8 cellular contexts compared by ENCODE assay signal in genomic region chr3:185353823-185354614, GRCh38. TPM values are rescaled to one million over a fixed set of nuclear protein-coding genes. Genes with fewer than 3 reads are reported as not detected.
DNase-seq lines count a peak whose midpoint lies in the region; ATAC-seq, FAIRE-seq and TF ChIP-seq lines count a peak whose summit lies in the region.

No MANE protein-coding gene starts in this region.

- CTCF ChIA-PET in HCT116 (lab: Charles Lee), result no interaction called here

- H3K9me3 ChIP-seq in HCT116 (ENCODE audit: control insufficient read depth in 1 of 2, insufficient read depth in 1 of 2, low read depth in 1 of 2, low read length in 2 of 2) (no peaks in the 10 kb centered on the region), prostate gland (no peaks in the 10 kb centered on the region)

- intact Hi-C loops in HCT116 (cut with micrococcal nuclease), result loop anchor here (5.0 kb wide), 2 partner anchors 203 to 223 kb away; no protein-coding TSS in a partner anchor
- intact Hi-C loops in prostate gland (cut with DNase I), result no loop called here

- H3K27me3 ChIP-seq in HCT116 (ENCODE audit: insufficient read depth, low read length) (no peaks in the 10 kb centered on the region), prostate gland (replicated peaks; ENCODE audit: insufficient read depth) (no peaks in the 10 kb centered on the region)

- 48% methylated on average over 13 of the region's 13 CpGs for WGBS in prostate gland

- no TSS peak for BruUV-seq in HCT116 (replicated peaks; lab: Mats Ljungman, UMichigan)

- peak; percentile 99 for ATAC-seq in HCT116

- H3K27ac ChIP-seq in HCT116 (ENCODE audit: low read depth, low read length) (no peak overlapping the region), prostate gland (no peak overlapping the region)

- H3K4me1 ChIP-seq in HCT116 (ENCODE audit: control insufficient read depth in 1 of 2, insufficient read depth in 2 of 2, low read length in 2 of 2), result peaks cover 0 to 17% of the 10 kb centered on the region in 2 experiments; a peak in 2 of 4 replicates
- no peaks in the 10 kb centered on the region for H3K4me1 ChIP-seq in prostate gland (replicated peaks)

- H3K4me3 ChIP-seq in HCT116 (replicated peaks in 1 of 2; ENCODE audit: low read depth in 1 of 2, low read length in 2 of 2), result no peak overlapping the region
- H3K4me3 ChIP-seq in prostate gland, result no peak overlapping the region

- RAD21 ChIA-PET in HCT116 (lab: Charles Lee; ENCODE audit: low non-redundant PET in 1 of 2, low total read pairs in 2 of 2, uncharacterized antibody in 2 of 2, unreplicated experiment in 2 of 2), result no interaction called here

- no peak overlapping the region for H3K9ac ChIP-seq in HCT116 (ENCODE audit: low read length)

- no peak overlapping the region for H3K4me2 ChIP-seq in HCT116 (ENCODE audit: low read length)

- DNase-seq in GM10266 (ENCODE audit: extremely low spot score) (peak; percentile 76), HCT116 (ENCODE audit: low read depth, low spot score) (peak; percentile 92), M059J (ENCODE audit: low read depth) (peak; percentile 74), RCC 7860 (ENCODE audit: low spot score) (peak; percentile 82), glomerular visceral epithelial cell (ENCODE audit: extremely low spot score) (peak; percentile 53), prostate gland (ENCODE audit: low spot score) (peak; percentile 35), HPDE6-E6E7 (ENCODE audit: extremely low spot score) (no peak)
- peak; percentile 15 to 41 for DNase-seq in activated T-helper 1 cell treated with anti-CD3 and anti-CD28 coated beads, Interleukin-2, amount 50 U/mL, for 16 hours (ENCODE audit: low read depth in 1 of 2, low spot score in 1 of 2)

- TF ChIP-seq CTCF in GM10266 (IDR thresholded peaks at IDR 0.05; ENCODE audit: control insufficient read depth, insufficient read depth, low read depth, missing control alignments) (peak; percentile 89), HCT116 (IDR thresholded peaks at IDR 0.05 in 2 of 3, conservative IDR thresholded peaks at IDR 0.05 in 1 of 3; ENCODE audit: borderline replicate concordance in 1 of 3, insufficient read depth in 1 of 3, low read depth in 2 of 3, low read length in 2 of 3) (peak; percentile 63 to 88 (median 68); a peak in 5 of 6 replicates), prostate gland (IDR thresholded peaks at IDR 0.05) (peak in 3 of 4 experiments; percentile 24 to 53 (median 44))

- H3K79me2 ChIP-seq in HCT116 (ENCODE audit: insufficient read depth, low read length), result no peaks in the 10 kb centered on the region

- POLR2A ChIA-PET in HCT116 (lab: Charles Lee), result no interaction called here

- no peak for TF ChIP-seq POLR2A in HCT116 (IDR thresholded peaks at IDR 0.05; ENCODE audit: borderline replicate concordance, extremely low read depth, insufficient read depth, insufficient read length)
- TF ChIP-seq POLR2A in prostate gland (IDR thresholded peaks at IDR 0.05), result no peak

- H3K9me2 ChIP-seq in HCT116 (ENCODE audit: insufficient read depth), result no peaks in the 10 kb centered on the region

- H3K36me3 ChIP-seq in HCT116 (ENCODE audit: control insufficient read depth in 1 of 2, insufficient read depth in 2 of 2, low read length in 2 of 2), result no peaks in the 10 kb centered on the region
- H3K36me3 ChIP-seq in prostate gland, result no peaks in the 10 kb centered on the region

- H2AFZ ChIP-seq in HCT116 (ENCODE audit: low read depth, low read length, poor library complexity, severe bottlenecking), result no peak overlapping the region

- peak; percentile 60 for TF ChIP-seq RAD21 in HCT116 (IDR thresholded peaks at IDR 0.05; ENCODE audit: low read depth)

- H4K20me1 ChIP-seq in HCT116 (ENCODE audit: insufficient read depth), result no peaks in the 10 kb centered on the region

- FAIRE-seq in RCC 7860 (lab: Jason Lieb, UNC), result no peak

TF ChIP-seq in HCT116, 20 proteins besides CTCF, POLR2A, EP300 and RAD21:
- TF ChIP-seq CBX3 (IDR thresholded peaks at IDR 0.05; ENCODE audit: low read depth) (0 out of 2 replicates have a peak, but pooled peaks have one; percentile 30), SIN3A (IDR thresholded peaks at IDR 0.05; ENCODE audit: low read depth) (no peak), ELF1 (IDR thresholded peaks at IDR 0.05; ENCODE audit: borderline replicate concordance, low read depth) (no peak)
TF ChIP-seq in HCT116: peak in this region for 1.

RNA-seq across cellular contexts. Expression of gene MAP3K13, which starts 8.9 kb away (rescaled TPM):
- total RNA-seq in HCT116 (2021; ENCODE audit: unreplicated experiment) (21.0 TPM), prostate gland (10 to 100 TPM; 32.9 to 51.1 TPM)
- polyA plus RNA-seq in HCT116 (2012), result 8.3 and 11.5 TPM in 2 replicates
- total RNA-seq in M059J (2014; rRNA removed; shearing (Covaris generic)), result 30.9 and 47.9 TPM in 2 replicates
